5 cellular contexts compared by ENCODE assay signal in the genomic region with DNA sequence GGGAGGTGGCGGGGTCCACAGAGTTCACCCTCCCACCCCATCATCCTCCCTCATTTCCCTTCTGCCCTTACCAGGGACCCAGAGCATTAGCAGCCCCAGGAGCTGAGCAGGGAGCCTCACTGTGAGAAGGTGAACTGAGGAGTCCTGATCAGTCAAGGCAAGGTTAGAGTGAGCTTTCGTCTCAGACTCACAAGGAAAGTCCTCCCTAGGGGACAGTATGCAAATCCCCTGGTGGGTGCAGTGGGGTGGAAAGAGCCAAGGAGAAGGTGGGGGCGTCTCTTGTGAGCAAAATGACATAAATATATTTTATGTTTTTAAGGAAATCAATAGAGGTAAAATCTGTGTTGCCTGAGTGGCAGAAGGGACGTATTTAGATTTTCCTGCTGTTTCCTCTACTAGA.
A peak's percentile ranks its signal among the peaks of the same experiment; 100 is the strongest.
DNase-seq lines count a peak whose midpoint lies in the region; ATAC-seq and TF ChIP-seq lines count a peak whose summit lies in the region.
"Not testable (repeated sequence)": the region's sequence is repeated elsewhere in the genome, so short reads cannot be mapped to it uniquely, and the experiment has no call there.

No MANE protein-coding gene starts in this region.

- H3K9me3 Mint-ChIP-seq in activated B cell treated with CpG ODN at 0.5 μM for 24 hours; naive B cell; stimulated activated naive B cell treated with anti-CD40 and anti-IgM and Interleukin-4, amounts not matched to agents 10 μg/mL and 1 μg/mL and 100 μg/mL, for 72 hours: not testable (repeated sequence)

- H3K4me3 Mint-ChIP-seq in activated B cell treated with CpG ODN at 0.5 μM for 24 hours, result not testable (repeated sequence)
- H3K4me3 Mint-ChIP-seq in naive B cell, result peak overlapping the region in 6 of 8 donors; percentile 19 to 81 (median 56)
- H3K4me3 Mint-ChIP-seq in stimulated activated naive B cell treated with anti-CD40 and anti-IgM and Interleukin-4, amounts not matched to agents 10 μg/mL and 1 μg/mL and 100 μg/mL, for 72 hours, result peak overlapping the region in 1 of 2 donors; percentile 47

- TF ChIP-seq CTCF in activated B cell treated with CpG ODN at 0.5 μM for 24 hours (IDR thresholded peaks at IDR 0.05), result not testable (repeated sequence)

- H3K27ac Mint-ChIP-seq in activated B cell treated with CpG ODN at 0.5 μM for 24 hours; stimulated activated naive B cell treated with anti-CD40 and anti-IgM and Interleukin-4, amounts not matched to agents 10 μg/mL and 1 μg/mL and 100 μg/mL, for 72 hours: not testable (repeated sequence)
- H3K27ac Mint-ChIP-seq in naive B cell, result peak overlapping the region in 2 of 6 donors; percentile 11 to 49

- not testable (repeated sequence) for H3K9me3 ChIP-seq in BLaER1

- H3K27me3 ChIP-seq in BLaER1, result not testable (repeated sequence)

- CTCF ChIA-PET in activated B cell treated with CpG ODN at 0.5 μM for 24 hours (lab: Charles Lee), result not testable (repeated sequence)

- H3K27ac ChIP-seq in BLaER1, result not testable (repeated sequence)

- not testable (repeated sequence) for H4K20me1 ChIP-seq in BLaER1

- not testable (repeated sequence) for H3K36me3 ChIP-seq in BLaER1

- POLR2A ChIA-PET in activated B cell treated with CpG ODN at 0.5 μM for 24 hours (lab: Charles Lee), result not testable (repeated sequence)

- peaks cover 10% of the 10 kb centered on the region for H3K4me1 Mint-ChIP-seq in activated B cell treated with CpG ODN at 0.5 μM for 24 hours
- H3K4me1 Mint-ChIP-seq in naive B cell, result peaks cover 3 to 16% (median 12%) of the 10 kb centered on the region in 3 donors
- H3K4me1 Mint-ChIP-seq in stimulated activated naive B cell treated with anti-CD40 and anti-IgM and Interleukin-4, amounts not matched to agents 10 μg/mL and 1 μg/mL and 100 μg/mL, for 72 hours, result peaks cover 9 to 10% of the 10 kb centered on the region in 2 donors

- not testable (repeated sequence) for H3K27me3 Mint-ChIP-seq in activated B cell treated with CpG ODN at 0.5 μM for 24 hours; naive B cell; stimulated activated naive B cell treated with anti-CD40 and anti-IgM and Interleukin-4, amounts not matched to agents 10 μg/mL and 1 μg/mL and 100 μg/mL, for 72 hours

- not testable (repeated sequence) for H3K4me3 ChIP-seq in BLaER1

- intact Hi-C loops in activated B cell treated with CpG ODN at 0.5 μM for 24 hours (cut with micrococcal nuclease), result not testable (repeated sequence)

- H3K4me1 ChIP-seq in BLaER1, result peaks cover 17% of the 10 kb centered on the region; the same call in 1 of the 2 replicates

- peak overlapping the region; percentile 49 for H3K4me2 ChIP-seq in BLaER1

- DNase-seq in activated B cell treated with CpG ODN at 0.5 μM for 24 hours, result not testable (repeated sequence)
- peak; percentile 28 for DNase-seq in naive B cell
- peak; percentile 1 for DNase-seq in stimulated activated naive B cell treated with anti-CD40 and anti-IgM and Interleukin-4, amounts not matched to agents 10 μg/mL and 1 μg/mL and 100 μg/mL, for 72 hours

- not testable (repeated sequence) for H3K36me3 Mint-ChIP-seq in activated B cell treated with CpG ODN at 0.5 μM for 24 hours (ENCODE audit: low read depth); naive B cell; stimulated activated naive B cell treated with anti-CD40 and anti-IgM and Interleukin-4, amounts not matched to agents 10 μg/mL and 1 μg/mL and 100 μg/mL, for 72 hours

- H3K9ac ChIP-seq in BLaER1, result not testable (repeated sequence)

- ATAC-seq in GM19351 (IDR thresholded peaks at IDR 0.05; ENCODE audit: unreplicated experiment) (peak; percentile 53), activated B cell treated with CpG ODN at 0.5 μM for 24 hours (ENCODE audit: low read depth) (peak; percentile 58), naive B cell (ENCODE audit: low read depth in 2 of 2) (peak; percentile 70 to 74)
- peak; percentile 51 to 62 for ATAC-seq in stimulated activated naive B cell treated with anti-CD40 and anti-IgM and Interleukin-4, amounts not matched to agents 10 μg/mL and 1 μg/mL and 100 μg/mL, for 72 hours (replicated peaks)
